Comparison of ENCODE assay signal across 17 cellular contexts in the genomic region with DNA sequence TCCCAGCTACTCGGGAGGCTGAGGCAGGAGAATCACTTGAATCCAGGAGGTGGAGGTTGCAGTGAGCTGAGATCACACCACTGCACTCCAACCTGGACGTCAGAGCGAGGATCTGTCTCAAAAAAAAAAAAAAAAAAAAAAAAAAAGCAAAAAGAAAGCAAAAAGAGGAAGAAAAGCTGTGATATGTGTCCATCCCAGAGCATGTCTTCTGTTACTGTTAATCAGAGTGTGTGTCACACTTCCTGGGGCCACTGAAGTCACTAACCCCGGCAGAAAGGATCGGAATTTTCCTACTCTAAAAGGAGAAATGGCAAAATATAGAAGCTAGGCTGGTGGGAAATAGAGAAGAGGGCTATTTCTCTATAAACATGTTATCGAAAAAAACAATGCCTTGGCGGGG. TPM values are rescaled to one million over a fixed set of nuclear protein-coding genes. Genes with fewer than 3 reads are reported as not detected.
DNase-seq lines count a peak whose midpoint lies in the region; FAIRE-seq and TF ChIP-seq lines count a peak whose summit lies in the region.
"Had no signal": no experiment of that assay in that cellular context is flagged by ENCODE, and none has a peak within 500 bp of the region (broad histone marks: within the 10 kb centered on the region; RNA-seq: fewer than 3 reads in every experiment).

No MANE protein-coding gene starts in this region.

- TF ChIP-seq POLR2A in spleen (IDR thresholded peaks at IDR 0.05) (no peak), H54 (IDR thresholded peaks at IDR 0.05; ENCODE audit: low read depth, low read length) (no peak), breast epithelium (IDR thresholded peaks at IDR 0.05) (no peak)

- peak overlapping the region; percentile 57 to 90 (median 86) for H3K27ac ChIP-seq in spleen
- no peak overlapping the region for H3K27ac ChIP-seq in breast epithelium

- no peak overlapping the region for H3K27ac Mint-ChIP-seq in activated T-helper 1 cell treated with anti-CD3 and anti-CD28 coated beads, Interleukin-12 subunit alpha, Interleukin-12 subunit beta, Interleukin-2, Interleukin-4 antibody, amounts not matched to agents 30 ng/mL and 10 ng/mL and 1 ng/mL, durations not matched to agents 14 hours and 24 hours and 36 hours
- H3K27ac Mint-ChIP-seq: activated CD8-positive, alpha-beta T cell treated with anti-CD3 and anti-CD28 coated beads for 36 hours; CD8-positive, alpha-beta T cell; HFFc6 had no signal

- no peaks in the 10 kb centered on the region for H3K27me3 Mint-ChIP-seq in activated T-helper 1 cell treated with anti-CD3 and anti-CD28 coated beads, Interleukin-12 subunit alpha, Interleukin-12 subunit beta, Interleukin-2, Interleukin-4 antibody, amounts not matched to agents 30 ng/mL and 10 ng/mL and 1 ng/mL, durations not matched to agents 14 hours and 24 hours and 36 hours (ENCODE audit: insufficient read depth)
- H3K27me3 Mint-ChIP-seq: activated CD8-positive, alpha-beta T cell treated with anti-CD3 and anti-CD28 coated beads for 36 hours had no signal

- H3K4me1 ChIP-seq in spleen (peaks cover 30 to 100% (median 82%) of the 10 kb centered on the region in 6 donors), breast epithelium (no peaks in the 10 kb centered on the region)
- H3K4me1 ChIP-seq: body of pancreas had no signal

- H3K4me1 Mint-ChIP-seq in activated T-helper 1 cell treated with anti-CD3 and anti-CD28 coated beads, Interleukin-12 subunit alpha, Interleukin-12 subunit beta, Interleukin-2, Interleukin-4 antibody, amounts not matched to agents 30 ng/mL and 10 ng/mL and 1 ng/mL, durations not matched to agents 14 hours and 24 hours and 36 hours (ENCODE audit: low read depth): no peaks in the 10 kb centered on the region

- in situ Hi-C loops in GM13977 (cut with MboI; ENCODE audit: low pct_unique_long_range_greater_than_20kb, low sequenced_read_pairs, unreplicated experiment): no loop called here

- H3K36me3 Mint-ChIP-seq in activated T-helper 1 cell treated with anti-CD3 and anti-CD28 coated beads, Interleukin-12 subunit alpha, Interleukin-12 subunit beta, Interleukin-2, Interleukin-4 antibody, amounts not matched to agents 30 ng/mL and 10 ng/mL and 1 ng/mL, durations not matched to agents 14 hours and 24 hours and 36 hours (ENCODE audit: low read depth): no peaks in the 10 kb centered on the region

- H3K9me3 ChIP-seq in spleen (no peaks in the 10 kb centered on the region), breast epithelium (no peaks in the 10 kb centered on the region)
- H3K9me3 ChIP-seq: body of pancreas had no signal

- no peaks in the 10 kb centered on the region for H3K27me3 ChIP-seq in spleen (replicated peaks in 1 of 7)
- H3K27me3 ChIP-seq in breast epithelium: no peaks in the 10 kb centered on the region
- H3K27me3 ChIP-seq: body of pancreas had no signal

- DNase-seq in GM13977 (ENCODE audit: low spot score): peak; percentile 51
- peak; percentile 94 for DNase-seq in NOMO-1 treated with dmso at 0.1 percent for 144 hours (lab: John Stamatoyannopoulos, UW; ENCODE audit: unreplicated experiment)
- peak; percentile 69 for DNase-seq in germinal center (ENCODE audit: low spot score)
- DNase-seq in spleen: no peak
- DNase-seq in H54 (ENCODE audit: insufficient read length, low spot score): no peak
- no peak for DNase-seq in breast epithelium (ENCODE audit: low spot score in 2 of 2)
- no peak for DNase-seq in activated T-helper 1 cell treated with anti-CD3 and anti-CD28 coated beads, Interleukin-12 subunit alpha, Interleukin-12 subunit beta, Interleukin-2, Interleukin-4 antibody, amounts not matched to agents 30 ng/mL and 10 ng/mL and 1 ng/mL, durations not matched to agents 14 hours and 24 hours and 36 hours (ENCODE audit: low spot score)
- DNase-seq in LoVo (ENCODE audit: low spot score): no peak
- DNase-seq: activated CD8-positive, alpha-beta T cell treated with anti-CD3 and anti-CD28 coated beads for 36 hours; CD8-positive, alpha-beta T cell; effector CD8-positive, alpha-beta T cell; HFFc6; NCI-H1048; NCI-H345; stimulated activated CD4-positive, alpha-beta T cell treated with anti-CD3 and anti-CD28 coated beads, Interleukin-4, amount 100 ng/mL, for 4 hours had no signal

- no peak for FAIRE-seq in H54 (lab: Jason Lieb, UNC)

- H3K4me3 Mint-ChIP-seq in activated T-helper 1 cell treated with anti-CD3 and anti-CD28 coated beads, Interleukin-12 subunit alpha, Interleukin-12 subunit beta, Interleukin-2, Interleukin-4 antibody, amounts not matched to agents 30 ng/mL and 10 ng/mL and 1 ng/mL, durations not matched to agents 14 hours and 24 hours and 36 hours: no peak overlapping the region
- H3K4me3 Mint-ChIP-seq: activated CD8-positive, alpha-beta T cell treated with anti-CD3 and anti-CD28 coated beads for 36 hours; CD8-positive, alpha-beta T cell; HFFc6 had no signal

- H3K4me3 ChIP-seq in spleen (peak overlapping the region in 1 of 8 donors; percentile 11), breast epithelium (no peak overlapping the region)
- H3K4me3 ChIP-seq: body of pancreas had no signal

- intact Hi-C loops in spleen (cut with DNase I; ENCODE audit: low total_unique reads): no loop called here
- intact Hi-C loops in breast epithelium (cut with DNase I; ENCODE audit: low total_unique reads): no loop called here
- intact Hi-C loops in activated T-helper 1 cell treated with anti-CD3 and anti-CD28 coated beads, Interleukin-12 subunit alpha, Interleukin-12 subunit beta, Interleukin-2, Interleukin-4 antibody, amounts not matched to agents 30 ng/mL and 10 ng/mL and 1 ng/mL, durations not matched to agents 14 hours and 24 hours and 36 hours (cut with micrococcal nuclease): no loop called here

- TF ChIP-seq CTCF in GM13977 (IDR thresholded peaks at IDR 0.05; ENCODE audit: extremely low read depth, insufficient read depth, missing control alignments) (no peak), spleen (IDR thresholded peaks at IDR 0.05 in 8 of 11, conservative IDR thresholded peaks at IDR 0.05 in 3 of 11) (peak in 1 of 11 experiments; percentile 8), breast epithelium (IDR thresholded peaks at IDR 0.05) (no peak)

- peaks cover 0 to 71% (median 16%) of the 10 kb centered on the region in 6 donors for H3K36me3 ChIP-seq in spleen
- no peaks in the 10 kb centered on the region for H3K36me3 ChIP-seq in breast epithelium

- WGBS in spleen, 5 donors: 40 to 62% (median 43%) methylated on average over 7 of the region's 7 CpGs

- H3K9me3 Mint-ChIP-seq in activated T-helper 1 cell treated with anti-CD3 and anti-CD28 coated beads, Interleukin-12 subunit alpha, Interleukin-12 subunit beta, Interleukin-2, Interleukin-4 antibody, amounts not matched to agents 30 ng/mL and 10 ng/mL and 1 ng/mL, durations not matched to agents 14 hours and 24 hours and 36 hours: no peaks in the 10 kb centered on the region
- H3K9me3 Mint-ChIP-seq: activated CD8-positive, alpha-beta T cell treated with anti-CD3 and anti-CD28 coated beads for 36 hours; CD8-positive, alpha-beta T cell; HFFc6 had no signal

RNA-seq across cellular contexts. Expression of gene PIK3AP1, which starts 11.9 kb away (rescaled TPM):
- total RNA-seq in spleen (100 to 1,000 TPM; 126 to 256 (median 196) TPM), breast epithelium (10 to 100 TPM in 2 of 3 donors, 1 to 10 TPM in 1; 9.8 to 26.9 (median 14.2) TPM)
- 10 to 100 TPM; 59.8 to 84.1 (median 62.7) TPM for polyA plus RNA-seq in spleen
- total RNA-seq in activated T-helper 1 cell treated with anti-CD3 and anti-CD28 coated beads, Interleukin-12 subunit alpha, Interleukin-12 subunit beta, Interleukin-2, Interleukin-4 antibody, amounts not matched to agents 30 ng/mL and 10 ng/mL and 1 ng/mL, durations not matched to agents 14 hours and 24 hours and 36 hours: 8.2 and 9.9 TPM in 2 replicates
- total RNA-seq: RPMI7951 had no signal

Comparison
In these comparisons a context has a peak if more than half of its experiments do, and no peak if none do; other contexts are left out.
1. DNase-seq: peak in GM13977 (single experiment), NOMO-1 treated with dmso at 0.1 percent for 144 hours (single experiment) and germinal center (single experiment); none in spleen (single experiment), H54 (single experiment), breast epithelium (0 of 2), activated T-helper 1 cell treated with anti-CD3 and anti-CD28 coated beads, Interleukin-12 subunit alpha, Interleukin-12 subunit beta, Interleukin-2, Interleukin-4 antibody, amounts not matched to agents 30 ng/mL and 10 ng/mL and 1 ng/mL, durations not matched to agents 14 hours and 24 hours and 36 hours (single experiment) and LoVo (single experiment).
2. H3K27ac ChIP-seq: peak in spleen (8 of 8); none in breast epithelium (0 of 2).
3. RNA of gene PIK3AP1, which starts 11.9 kb away (total RNA-seq): 126 to 256 TPM in spleen; 9.8 to 26.9 TPM in breast epithelium and 8.2 to 9.9 TPM in activated T-helper 1 cell treated with anti-CD3 and anti-CD28 coated beads, Interleukin-12 subunit alpha, Interleukin-12 subunit beta, Interleukin-2, Interleukin-4 antibody, amounts not matched to agents 30 ng/mL and 10 ng/mL and 1 ng/mL, durations not matched to agents 14 hours and 24 hours and 36 hours; every median in the first group is over 4 times any median in the second.